18 cellular contexts compared by ENCODE assay signal in the genomic region with DNA sequence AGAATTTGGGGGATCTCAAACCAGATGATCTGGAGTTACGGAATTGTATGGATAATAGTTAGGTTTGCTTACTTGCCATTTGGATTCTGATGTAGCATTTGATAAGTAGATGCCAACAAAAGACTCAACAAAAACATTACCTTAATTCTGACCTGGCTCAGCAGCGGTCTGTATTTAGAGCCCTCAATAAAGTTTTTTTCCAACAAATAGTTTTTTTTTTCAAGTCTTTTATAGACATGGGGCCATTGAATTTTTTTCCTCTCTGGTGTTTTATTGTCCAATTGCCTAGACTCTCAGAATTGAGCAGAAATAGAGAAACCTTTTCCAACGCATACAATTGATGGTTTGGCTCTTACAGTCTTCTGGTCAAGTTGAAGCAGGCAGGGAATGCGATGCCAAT.
DNase-seq lines count a peak whose midpoint lies in the region; ATAC-seq and TF ChIP-seq lines count a peak whose summit lies in the region.
"Had no signal": no experiment of that assay in that cellular context is flagged by ENCODE, and none has a peak within 500 bp of the region (broad histone marks: within the 10 kb centered on the region; RNA-seq: fewer than 3 reads in every experiment).

No MANE protein-coding gene starts in this region.

- no peaks in the 10 kb centered on the region for H3K79me2 ChIP-seq in mesendoderm (ENCODE audit: control insufficient read depth, insufficient read depth, low read length)

- H3K36me3 ChIP-seq in mesendoderm (ENCODE audit: control insufficient read depth, insufficient read depth, low read length) (no peaks in the 10 kb centered on the region), skeletal muscle satellite cell (ENCODE audit: insufficient read depth, low read length) (no peaks in the 10 kb centered on the region), Peyer's patch (no peaks in the 10 kb centered on the region)
- H3K36me3 ChIP-seq: BE2C had no signal

- no peak overlapping the region for H3K18ac ChIP-seq in mesendoderm (ENCODE audit: low read length)

- H3K4me3 ChIP-seq in mesendoderm (ENCODE audit: low read length): no peak overlapping the region
- H3K4me3 ChIP-seq in skeletal muscle satellite cell (ENCODE audit: low read length): no peak overlapping the region
- H3K4me3 ChIP-seq in Peyer's patch: no peak overlapping the region
- H3K4me3 ChIP-seq: GM23338 had no signal

- DNase-seq in mesendoderm (no peak), osteocyte (ENCODE audit: extremely low spot score, unreplicated experiment) (no peak), Right ventricle myocardium superior (no peak), NCI-H748 treated with DMSO at 0.1 percent for 48 hours (lab: John Stamatoyannopoulos, UW) (no peak), Peyer's patch (no peak), iPS-NIHi7 (ENCODE audit: extremely low spot score) (no peak)
- DNase-seq: ACHN; BE2C; C1 segment of cervical spinal cord; Caco-2; CD4-positive, alpha-beta T cell; DMS153; DMS79; GDM1; H7 had no signal

- no peak overlapping the region for H2BK5ac ChIP-seq in mesendoderm (ENCODE audit: low read length)

- H3K27ac ChIP-seq in mesendoderm (ENCODE audit: low read depth, low read length) (no peak overlapping the region), Peyer's patch (no peak overlapping the region)

- no peak overlapping the region for H3K4ac ChIP-seq in mesendoderm (ENCODE audit: low read depth, low read length)

- peaks cover 1% of the 10 kb centered on the region for H3K36me3 Mint-ChIP-seq in osteocyte (ENCODE audit: unreplicated experiment)

- H3K4me1 ChIP-seq in mesendoderm (ENCODE audit: control insufficient read depth, low read depth, low read length): peaks cover 7% of the 10 kb centered on the region
- H3K4me1 ChIP-seq in skeletal muscle satellite cell (ENCODE audit: control insufficient read depth, insufficient read depth, low read length): peaks cover 10% of the 10 kb centered on the region
- H3K4me1 ChIP-seq in Peyer's patch: no peaks in the 10 kb centered on the region
- H3K4me1 ChIP-seq: BE2C, Caco-2 had no signal

- no peak for ATAC-seq in Right ventricle myocardium superior (ENCODE audit: poor library complexity)
- ATAC-seq: GM23338, HCT116 had no signal

- no peaks in the 10 kb centered on the region for H3K9me3 ChIP-seq in skeletal muscle satellite cell (replicated peaks; ENCODE audit: low read length)
- no peaks in the 10 kb centered on the region for H3K9me3 ChIP-seq in Peyer's patch
- H3K9me3 ChIP-seq: BE2C, Caco-2 had no signal

- H3K27me3 ChIP-seq in mesendoderm (ENCODE audit: insufficient read depth, low read length, poor library complexity): no peaks in the 10 kb centered on the region
- H3K27me3 ChIP-seq in skeletal muscle satellite cell (ENCODE audit: control insufficient read depth, insufficient read depth, low read length): no peaks in the 10 kb centered on the region
- H3K27me3 ChIP-seq in Peyer's patch: no peaks in the 10 kb centered on the region

- peaks cover 24% of the 10 kb centered on the region for H3K4me1 Mint-ChIP-seq in osteocyte (ENCODE audit: unreplicated experiment)

- H4K5ac ChIP-seq in mesendoderm (ENCODE audit: low read length): peak overlapping the region; percentile 34

- no peak overlapping the region for H3K4me2 ChIP-seq in mesendoderm (ENCODE audit: low read length)
- H3K4me2 ChIP-seq in skeletal muscle satellite cell (ENCODE audit: low read length): no peak overlapping the region
- H3K4me2 ChIP-seq: GM23338 had no signal

- TF ChIP-seq CTCF in osteocyte (IDR thresholded peaks at IDR 0.05) (no peak), Peyer's patch (IDR thresholded peaks at IDR 0.05) (no peak)

- H3K56ac ChIP-seq in mesendoderm (ENCODE audit: low read length): no peak overlapping the region

- intact Hi-C loops in Right ventricle myocardium superior (cut with DNase I): loop anchor here (10.0 kb wide), 1 partner anchor 45 kb away; no protein-coding TSS in a partner anchor

- no peak overlapping the region for H2BK15ac ChIP-seq in mesendoderm (replicated peaks; ENCODE audit: low read depth)

- TF ChIP-seq POLR2A in Peyer's patch (IDR thresholded peaks at IDR 0.05): no peak

- WGBS in mesendoderm (ENCODE audit: extremely low coverage, insufficient coverage, low lambda C conversion rate): no CpG with 5 or more reads among the region's 4 CpGs

- H2BK120ac ChIP-seq in mesendoderm (ENCODE audit: low read depth, low read length): no peak overlapping the region

- no peaks in the 10 kb centered on the region for H3K27me3 Mint-ChIP-seq in osteocyte (ENCODE audit: unreplicated experiment)

- H2AK5ac ChIP-seq in mesendoderm (ENCODE audit: low read length): no peak overlapping the region

- no peak overlapping the region for H3K9ac ChIP-seq in mesendoderm (ENCODE audit: low read length)
- peak overlapping the region; percentile 33 for H3K9ac ChIP-seq in skeletal muscle satellite cell (ENCODE audit: low read depth, low read length)

- H4K8ac ChIP-seq in mesendoderm (ENCODE audit: low read depth, low read length): no peak overlapping the region

- H3K23ac ChIP-seq in mesendoderm (ENCODE audit: low read length): no peak overlapping the region

- no peaks in the 10 kb centered on the region for H3K79me1 ChIP-seq in mesendoderm (ENCODE audit: low read length)

- peak overlapping the region; percentile 54 for H3K27ac Mint-ChIP-seq in osteocyte (ENCODE audit: unreplicated experiment)
- H3K27ac Mint-ChIP-seq: CD4-positive, alpha-beta T cell; GM23338 had no signal

- no peak overlapping the region for H3K4me3 Mint-ChIP-seq in osteocyte (ENCODE audit: unreplicated experiment)
- H3K4me3 Mint-ChIP-seq: CD4-positive, alpha-beta T cell; GM23338 had no signal

- H3K9me3 Mint-ChIP-seq in osteocyte (ENCODE audit: unreplicated experiment): no peaks in the 10 kb centered on the region
- H3K9me3 Mint-ChIP-seq: CD4-positive, alpha-beta T cell; GM23338 had no signal
